Comparison of ENCODE assay signal across 1 cellular context in genomic region chr19:19343016-19343362, GRCh38.
TF ChIP-seq lines count a peak whose summit lies in the region.

No MANE protein-coding gene starts in this region.

TF ChIP-seq in HepG2, 621 proteins besides CTCF, POLR2A, EP300 and RAD21:
- no peak for TF ChIP-seq MLLT10 (CRISPR knock-in tag; IDR thresholded peaks at IDR 0.05)
- TF ChIP-seq ZNF883 (CRISPR knock-in tag; IDR thresholded peaks at IDR 0.05; ENCODE audit: not compliant biosample characterization) = peak; percentile 39
- TF ChIP-seq ZNF547 (CRISPR knock-in tag; IDR thresholded peaks at IDR 0.05) = peak; percentile 40; the same call in 1 of the 2 replicates
- TF ChIP-seq HOXA7 (CRISPR knock-in tag; IDR thresholded peaks at IDR 0.05) = no peak
- TF ChIP-seq ARID4A (CRISPR knock-in tag; IDR thresholded peaks at IDR 0.05; ENCODE audit: borderline replicate concordance) = peak; percentile 10; the same call in 1 of the 2 replicates
- peak; percentile 58; the same call in 1 of the 2 replicates for TF ChIP-seq ZNF350 (CRISPR knock-in tag; IDR thresholded peaks at IDR 0.05; ENCODE audit: borderline replicate concordance, low read depth)
- no peak for TF ChIP-seq ZSCAN9 (CRISPR knock-in tag; IDR thresholded peaks at IDR 0.05; ENCODE audit: borderline replicate concordance)
- peak; percentile 23; the same call in 1 of the 2 replicates for TF ChIP-seq ZSCAN31 (CRISPR knock-in tag; IDR thresholded peaks at IDR 0.05; ENCODE audit: low read depth)
TF ChIP-seq in HepG2: peak in this region for 5.
